Comparison of ENCODE assay signal across 1 cellular context in genomic region chr3:197468167-197468566, GRCh38.
TF ChIP-seq lines count a peak whose summit lies in the region.

No MANE protein-coding gene starts in this region.

TF ChIP-seq in A549, 52 proteins besides CTCF, POLR2A, EP300 and RAD21 (continued from another document):
- TF ChIP-seq USF2 (IDR thresholded peaks at IDR 0.05) (no peak), NR3C1 (IDR thresholded peaks at IDR 0.05) (no peak), KDM5A (IDR thresholded peaks at IDR 0.05) (no peak), EHMT2 (IDR thresholded peaks at IDR 0.05; ENCODE audit: low read depth) (no peak), HMGXB4 (CRISPR knock-in tag; IDR thresholded peaks at IDR 0.05; ENCODE audit: borderline replicate concordance) (no peak), RARB (CRISPR knock-in tag; IDR thresholded peaks at IDR 0.05) (no peak), ZNF302 (CRISPR knock-in tag; IDR thresholded peaks at IDR 0.05) (no peak), POLR2AphosphoS2 (conservative IDR thresholded peaks at IDR 0.05; ENCODE audit: low read length) (no peak), MAX (IDR thresholded peaks at IDR 0.05) (no peak), EHF (CRISPR knock-in tag; IDR thresholded peaks at IDR 0.05) (no peak), GATA3 (IDR thresholded peaks at IDR 0.05; ENCODE audit: borderline replicate concordance) (no peak), HOXA7 (CRISPR knock-in tag; IDR thresholded peaks at IDR 0.05) (no peak), RNF2 (IDR thresholded peaks at IDR 0.05; ENCODE audit: borderline replicate concordance, low read depth) (no peak), FOXS1 (CRISPR knock-in tag; IDR thresholded peaks at IDR 0.05) (no peak), RFX5 (IDR thresholded peaks at IDR 0.05) (no peak), E2F6 (IDR thresholded peaks at IDR 0.05; ENCODE audit: borderline replicate concordance, low read depth) (no peak), HES2 (IDR thresholded peaks at IDR 0.05) (no peak)
